Comparison of ENCODE assay signal across 8 cellular contexts in genomic region chr13:30307194-30307965, GRCh38. TPM values are rescaled to one million over a fixed set of nuclear protein-coding genes. Genes with fewer than 3 reads are reported as not detected.
DNase-seq lines count a peak whose midpoint lies in the region; ATAC-seq and TF ChIP-seq lines count a peak whose summit lies in the region.

TSS of gene KATNAL1 (minus strand) at chr13:30307551. CDS start at chr13:30283777, 23,774 bp downstream.

- TF ChIP-seq POLR2A in esophagus muscularis mucosa (IDR thresholded peaks at IDR 0.05; ENCODE audit: low read depth) = peak; percentile 7

- WGBS in esophagus muscularis mucosa = under 1% methylated on average over 17 of the region's 71 CpGs

- intact Hi-C loops in esophagus muscularis mucosa (cut with DNase I) = loop anchor here (5.0 to 10.0 kb wide), 2 partner anchors 115 to 173 kb away; partner anchors contain the start of gene UBE2L5

- peak within 1 kb of the TSS; percentile 78 for H3K4me3 ChIP-seq in HUES48 (ENCODE audit: low read depth, low read length)
- H3K4me3 ChIP-seq in OCI-LY3 (ENCODE audit: low read length) = peak within 1 kb of the TSS; percentile 87
- peak within 1 kb of the TSS; percentile 85 to 99 (median 93) for H3K4me3 ChIP-seq in esophagus muscularis mucosa

- peak within 1 kb of the TSS; percentile 96 for H3K4me2 ChIP-seq in OCI-LY3 (ENCODE audit: low read length)

- H3K27ac ChIP-seq in HUES48 (ENCODE audit: low read depth, low read length) (peak within 1 kb of the TSS; percentile 88), OCI-LY3 (ENCODE audit: low read length) (peak within 1 kb of the TSS; percentile 64), esophagus muscularis mucosa (replicated peaks in 1 of 4) (peak within 1 kb of the TSS; percentile 94 to 99 (median 96))

- H3K4me1 ChIP-seq in HUES48 (ENCODE audit: control insufficient read depth, insufficient read depth, low read length) (peaks cover 17% of the 10 kb centered on the region; the same call in 1 of the 2 replicates), OCI-LY3 (ENCODE audit: low read length) (peaks cover 39% of the 10 kb centered on the region), esophagus muscularis mucosa (peaks cover 30 to 66% (median 59%) of the 10 kb centered on the region in 4 donors)

- H2AFZ ChIP-seq in OCI-LY3 (ENCODE audit: low read depth, low read length) = peak within 1 kb of the TSS; percentile 99

- H3K9ac ChIP-seq in HUES48 (ENCODE audit: low read depth, low read length) (peak within 1 kb of the TSS; percentile 83), OCI-LY3 (ENCODE audit: low read length) (peak within 1 kb of the TSS; percentile 93)

- H3K9me3 ChIP-seq in HUES48 (ENCODE audit: control insufficient read depth, insufficient read depth, low read length) (no peaks in the 10 kb centered on the region), OCI-LY3 (ENCODE audit: insufficient read depth, low read length) (no peaks in the 10 kb centered on the region), esophagus muscularis mucosa (no peaks in the 10 kb centered on the region)

- peak; percentile 89 for DNase-seq in DMS 273 (lab: John Stamatoyannopoulos, UW; ENCODE audit: unreplicated experiment)
- DNase-seq in activated T-cell treated with anti-CD3 and anti-CD28 coated beads, Interleukin-2, amount 50 U/mL, for 1 hour = peak; percentile 75
- no peak for DNase-seq in esophagus muscularis mucosa (ENCODE audit: extremely low spot score)
- DNase-seq in myocyte (ENCODE audit: low read depth) = peak; percentile 78
- peak; percentile 45 to 71 for DNase-seq in stimulated activated CD8-positive, alpha-beta memory T cell treated with anti-CD3 and anti-CD28 coated beads, Interleukin-7, amount 100 ng/mL, for 4 hours (ENCODE audit: low read depth in 2 of 2)

- no peak for TF ChIP-seq CTCF in OCI-LY3 (IDR thresholded peaks at IDR 0.05; ENCODE audit: low read depth, low read length)
- TF ChIP-seq CTCF in esophagus muscularis mucosa (IDR thresholded peaks at IDR 0.05) = no peak

- H3K36me3 ChIP-seq in HUES48 (ENCODE audit: control insufficient read depth, insufficient read depth, low read length) (no peaks in the 10 kb centered on the region), OCI-LY3 (replicated peaks; ENCODE audit: low read depth, low read length) (no peaks in the 10 kb centered on the region), esophagus muscularis mucosa (peaks cover 0 to 4% (median 0%) of the 10 kb centered on the region in 4 donors)

- H3K79me2 ChIP-seq in OCI-LY3 (ENCODE audit: low read length) = peaks cover 26% of the 10 kb centered on the region

- H4K20me1 ChIP-seq in OCI-LY3 (ENCODE audit: insufficient read depth, low read length) = no peaks in the 10 kb centered on the region

- H3K27me3 ChIP-seq in HUES48 (ENCODE audit: control insufficient read depth, insufficient read depth, low read length) = no peaks in the 10 kb centered on the region
- 0 out of 2 replicates have a peak, but pooled peaks cover 1% of the 10 kb centered on the region for H3K27me3 ChIP-seq in OCI-LY3 (ENCODE audit: low read depth, low read length)
- no peaks in the 10 kb centered on the region for H3K27me3 ChIP-seq in esophagus muscularis mucosa

- peak; percentile 57 for ATAC-seq in GM21381 (IDR thresholded peaks at IDR 0.05; ENCODE audit: unreplicated experiment)

- no peak for TF ChIP-seq EP300 in esophagus muscularis mucosa (IDR thresholded peaks at IDR 0.05)

RNA-seq across cellular contexts. Expression of gene KATNAL1, which starts in this region (rescaled TPM):
- total RNA-seq in esophagus muscularis mucosa (10 to 100 TPM; 30.6 to 43.0 (median 40.0) TPM), myocyte (17.8 and 18.1 TPM in 2 replicates)
- polyA plus RNA-seq in myocyte (2012) = 10.8 TPM
